ENCODE assay signal across 8 cellular contexts in genomic region chr6:35363293-35363750, GRCh38. TPM values are rescaled to one million over a fixed set of nuclear protein-coding genes. Genes with fewer than 3 reads are reported as not detected.
DNase-seq lines count a peak whose midpoint lies in the region; ATAC-seq and TF ChIP-seq lines count a peak whose summit lies in the region.
"Had no signal": no experiment of that assay in that cellular context is flagged by ENCODE, and none has a peak within 500 bp of the region (broad histone marks: within the 10 kb centered on the region; RNA-seq: fewer than 3 reads in every experiment).

No MANE protein-coding gene starts in this region.

- ATAC-seq in psoas muscle: peak; percentile 68 to 84 (median 73)
- no peak for ATAC-seq in GM18519 (IDR thresholded peaks at IDR 0.05; ENCODE audit: low FRiP score, unreplicated experiment)

- no peak overlapping the region for H3K4me2 ChIP-seq in fibroblast of lung (ENCODE audit: extremely low read depth, insufficient read depth, low read length)
- H3K4me2 ChIP-seq: KMS-11 had no signal

- H3K9me3 ChIP-seq in fibroblast of lung (ENCODE audit: control insufficient read depth, insufficient read depth, low read depth, low read length): no peaks in the 10 kb centered on the region
- H3K9me3 ChIP-seq in psoas muscle: no peaks in the 10 kb centered on the region

- H3K27me3 ChIP-seq in fibroblast of lung (ENCODE audit: control insufficient read depth, insufficient read depth, low read length) (no peaks in the 10 kb centered on the region), psoas muscle (ENCODE audit: insufficient read depth in 3 of 3, low read length in 2 of 3) (no peaks in the 10 kb centered on the region)

- 27 to 41% (median 34%) methylated on average over 10 of the region's 10 CpGs for WGBS in psoas muscle, 3 donors

- H3K27ac ChIP-seq in fibroblast of lung (ENCODE audit: insufficient read depth, low read length) (no peak overlapping the region), psoas muscle (peak overlapping the region; percentile 87)
- H3K27ac ChIP-seq: KMS-11 had no signal

- H3K4me3 ChIP-seq in fibroblast of lung (replicated peaks in 1 of 4; ENCODE audit: control extremely low read depth in 1 of 4, insufficient read depth in 1 of 4, low read depth in 3 of 4, low read length in 4 of 4) (no peak overlapping the region), psoas muscle (no peak overlapping the region)

- DNase-seq in H4 (ENCODE audit: low spot score) (peak; percentile 19), NOMO-1 (lab: John Stamatoyannopoulos, UW; ENCODE audit: unreplicated experiment in 2 of 2) (peak; percentile 87 to 92), fibroblast of lung (ENCODE audit: low read depth in 2 of 2) (peak; percentile 56 to 74), psoas muscle (peak; percentile 59 to 78), DMS79 (lab: John Stamatoyannopoulos, UW) (no peak), GM19240 (ENCODE audit: insufficient read length, low spot score) (no peak)

- H3K9ac ChIP-seq in fibroblast of lung (ENCODE audit: insufficient read depth, low read length): no peak overlapping the region
- H3K9ac ChIP-seq: KMS-11 had no signal

- intact Hi-C loops in psoas muscle (cut with DNase I): no loop called here

- no peaks in the 10 kb centered on the region for H4K20me1 ChIP-seq in fibroblast of lung (ENCODE audit: control insufficient read depth, extremely low read depth, insufficient read depth, low read length)

- H2AFZ ChIP-seq in fibroblast of lung (ENCODE audit: low read length): no peak overlapping the region

- H3K36me3 ChIP-seq in fibroblast of lung (ENCODE audit: control insufficient read depth, insufficient read depth, low read length) (no peaks in the 10 kb centered on the region), psoas muscle (ENCODE audit: insufficient read depth in 1 of 2, low read depth in 1 of 2) (peaks cover 0 to 1% of the 10 kb centered on the region in 2 donors)

- TF ChIP-seq CTCF in fibroblast of lung (conservative IDR thresholded peaks at IDR 0.05 in 1 of 2, IDR thresholded peaks at IDR 0.05 in 1 of 2; ENCODE audit: low read depth in 1 of 2, low read length in 2 of 2): no peak
- no peak for TF ChIP-seq CTCF in psoas muscle (IDR thresholded peaks at IDR 0.05)

- H3K4me1 ChIP-seq in fibroblast of lung (ENCODE audit: control insufficient read depth, extremely low read depth, insufficient read depth, low read length) (peaks cover 16% of the 10 kb centered on the region), psoas muscle (peaks cover 81% of the 10 kb centered on the region)

- H3K79me2 ChIP-seq in fibroblast of lung (ENCODE audit: control insufficient read depth, insufficient read depth, low read length): peaks cover 48% of the 10 kb centered on the region

RNA-seq across cellular contexts. Expression of gene PPARD, which starts 21.0 kb away (rescaled TPM):
- 2.7 and 3.2 TPM in 2 replicates for total RNA-seq in H4 (2014; rRNA removed; shearing (Covaris generic))
- total RNA-seq in fibroblast of lung (9.8 and 16.3 TPM in 2 replicates), psoas muscle (10 to 100 TPM; 19.4 to 47.2 (median 38.4) TPM)
- polyA plus RNA-seq in fibroblast of lung (14.8 and 27.5 TPM in 2 replicates), psoas muscle (100 to 1,000 TPM in 1 of 3 donors, 10 to 100 TPM in 2; 13.5 to 187 (median 25.0) TPM)
- polyA plus RNA-seq in fibroblast of lung (2012): 23.6 and 39.7 TPM in 2 replicates
- polyA minus RNA-seq in fibroblast of lung (ENCODE audit: low replicate concordance): 49.9 and 72.6 TPM in 2 replicates

Comparison
In these comparisons a context has a peak if more than half of its experiments do, and no peak if none do; other contexts are left out.
1. DNase-seq: peak in H4 (single experiment), NOMO-1 (2 of 2), fibroblast of lung (2 of 2) and psoas muscle (2 of 2); none in DMS79 (single experiment) and GM19240 (single experiment).